In the genomic region with DNA sequence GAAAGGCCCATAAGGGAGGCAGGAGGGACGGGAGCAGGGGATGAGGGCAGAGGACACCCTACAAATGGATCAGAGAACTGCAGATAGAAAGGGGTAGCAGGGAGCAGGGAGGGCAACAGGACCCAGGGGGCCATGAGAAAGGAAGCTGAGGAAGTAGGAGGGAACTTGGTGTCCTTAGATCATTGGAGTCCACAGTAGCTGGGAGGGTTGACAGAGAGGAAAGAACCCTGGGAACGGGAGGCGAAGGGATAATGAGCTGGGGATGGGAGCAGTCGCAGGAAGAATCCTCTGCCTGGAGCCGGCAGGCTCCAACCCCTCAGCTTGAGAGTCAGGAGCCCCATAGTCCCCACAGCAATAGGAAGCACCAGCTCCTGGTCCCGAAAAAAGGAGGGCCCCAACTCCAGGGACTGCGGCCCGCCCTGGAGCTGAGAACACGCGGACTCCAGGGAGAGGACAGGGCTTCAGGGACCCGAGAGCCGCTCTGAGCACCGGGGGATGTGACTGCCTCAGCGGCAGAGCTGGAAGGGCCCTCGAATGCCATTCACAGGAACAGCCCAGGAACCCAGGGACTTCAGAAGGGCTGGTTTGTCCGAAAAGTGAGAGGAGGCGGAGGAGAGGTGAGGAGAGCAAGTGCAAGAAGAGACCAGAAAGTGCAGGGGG, we compare ENCODE assay signal across 10 cellular contexts. TPM values are rescaled to one million over a fixed set of nuclear protein-coding genes. Genes with fewer than 3 reads are reported as not detected.
DNase-seq lines count a peak whose midpoint lies in the region; ATAC-seq and TF ChIP-seq lines count a peak whose summit lies in the region.
"Had no signal": no experiment of that assay in that cellular context is flagged by ENCODE, and none has a peak within 500 bp of the region (broad histone marks: within the 10 kb centered on the region; RNA-seq: fewer than 3 reads in every experiment).

No MANE protein-coding gene starts in this region.

- 38% methylated on average over 17 of the region's 17 CpGs for WGBS in right cardiac atrium

- no TSS peak for BruUV-seq in Panc1 (replicated peaks; lab: Mats Ljungman, UMichigan)

- H3K27ac ChIP-seq in Panc1 (ENCODE audit: low read length) (peak overlapping the region; percentile 87), right cardiac atrium (ENCODE audit: low read length) (no peak overlapping the region)

- ATAC-seq in Panc1 (peak; percentile 44), right cardiac atrium (peak in 1 of 2 donors; percentile 6), HG03439 (IDR thresholded peaks at IDR 0.05; ENCODE audit: unreplicated experiment) (no peak)

- POLR2A ChIA-PET in Panc1 (lab: Charles Lee) = interaction anchor here (0.6 to 1.3 kb wide), 2 partner anchors 8 to 10 kb away, joined by 4 to 6 read pairs; no protein-coding TSS in a partner anchor

- H3K4me1 ChIP-seq in Panc1 (ENCODE audit: control insufficient read depth, insufficient read depth, low read length) (peaks cover 14% of the 10 kb centered on the region), right cardiac atrium (ENCODE audit: control insufficient read depth, insufficient read depth, low read length) (peaks cover 4% of the 10 kb centered on the region)

- in situ Hi-C loops in Panc1 (cut with HindIII; ENCODE audit: low pct_unique_long_range_greater_than_20kb, low sequenced_read_pairs) = no loop called here

- H3K9me3 ChIP-seq in Panc1 (ENCODE audit: control insufficient read depth, insufficient read depth, low read depth, low read length) (no peaks in the 10 kb centered on the region), right cardiac atrium (ENCODE audit: control insufficient read depth, low read length) (no peaks in the 10 kb centered on the region)

- CTCF ChIA-PET in Panc1 (lab: Charles Lee) = interaction anchor here (0.7 to 0.9 kb wide), 2 partner anchors 30 to 325 kb away, joined by 3 read pairs; no protein-coding TSS in a partner anchor

- intact Hi-C loops in Panc1 (cut with micrococcal nuclease; ENCODE audit: unreplicated experiment) (no loop called here), right cardiac atrium (cut with DNase I) (loop anchor here in 2 of 4 donors (5.0 kb wide), 1 partner anchor 33 kb away; the partner anchor contains the start of gene HLA-A (in 2 of the 2))

- H3K27me3 ChIP-seq in Panc1 (ENCODE audit: control insufficient read depth, insufficient read depth, low read length) (no peaks in the 10 kb centered on the region), right cardiac atrium (ENCODE audit: control insufficient read depth, insufficient read depth) (no peaks in the 10 kb centered on the region)

- H3K36me3 ChIP-seq in Panc1 (ENCODE audit: control insufficient read depth, insufficient read depth, low read length) = no peaks in the 10 kb centered on the region

- TF ChIP-seq CTCF in Panc1 (IDR thresholded peaks at IDR 0.05) = no peak

- peak; percentile 15 for DNase-seq in COLO668 (lab: John Stamatoyannopoulos, UW; ENCODE audit: unreplicated experiment)
- no peak for DNase-seq in Panc1 (ENCODE audit: low read depth, low spot score)
- no peak for DNase-seq in right cardiac atrium
- DNase-seq in pons (ENCODE audit: low spot score) = peak; percentile 11
- DNase-seq in activated effector memory CD4-positive, alpha-beta T cell treated with anti-CD3 and anti-CD28 coated beads, Interleukin-2, amount 50 U/mL, for 16 hours = no peak
- DNase-seq in AG08396 (ENCODE audit: low spot score) = no peak
- no peak for DNase-seq in NCI-H146 treated with DMSO at 0.1 percent for 48 hours (lab: John Stamatoyannopoulos, UW; ENCODE audit: unreplicated experiment)
- DNase-seq: islet precursor cell, T-helper 9 cell had no signal

- peak overlapping the region; percentile 61 to 81 for H3K4me3 ChIP-seq in Panc1 (ENCODE audit: low read depth in 2 of 2, low read length in 2 of 2)
- peak overlapping the region; percentile 44 for H3K4me3 ChIP-seq in right cardiac atrium (ENCODE audit: low read length)

RNA-seq across cellular contexts. Expression of gene HLA-A, which starts 32.7 kb away (rescaled TPM):
- total RNA-seq in Panc1 (2021; ENCODE audit: unreplicated experiment) = 397 TPM
- 603 TPM for polyA plus RNA-seq in Panc1 (2012; ENCODE audit: insufficient read length)
- total RNA-seq in right cardiac atrium = 100 to 1,000 TPM; 215 to 449 (median 319) TPM
- polyA plus RNA-seq in right cardiac atrium = 287 TPM

Comparison
In these comparisons a context has a peak if more than half of its experiments do, and no peak if none do; other contexts are left out.
1. DNase-seq: peak in COLO668 (single experiment) and pons (single experiment); none in Panc1 (single experiment), right cardiac atrium (0 of 3), activated effector memory CD4-positive, alpha-beta T cell treated with anti-CD3 and anti-CD28 coated beads, Interleukin-2, amount 50 U/mL, for 16 hours (single experiment), AG08396 (single experiment) and NCI-H146 treated with DMSO at 0.1 percent for 48 hours (single experiment).